15 cellular contexts compared by ENCODE assay signal in the genomic region with DNA sequence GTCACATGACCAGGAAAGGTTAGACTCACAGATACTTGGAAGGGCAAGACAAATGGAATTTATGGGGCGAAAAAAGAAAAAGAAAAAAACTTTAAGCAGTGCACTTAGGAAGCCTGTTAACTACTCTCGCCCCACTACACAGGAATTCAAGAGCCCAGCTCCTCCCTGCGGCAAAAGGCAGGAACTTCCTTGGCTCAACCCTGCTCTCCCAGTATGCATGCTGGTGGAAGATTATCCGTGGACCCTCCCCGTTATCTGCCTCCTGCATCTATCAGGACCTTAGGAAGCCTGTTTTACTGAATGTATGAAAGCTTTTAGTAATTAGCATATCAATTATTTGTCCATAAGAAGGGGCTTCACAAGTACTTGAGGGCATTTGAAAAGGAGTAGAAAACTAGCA. TPM values are rescaled to one million over a fixed set of nuclear protein-coding genes. Genes with fewer than 3 reads are reported as not detected.
DNase-seq lines count a peak whose midpoint lies in the region; ATAC-seq and TF ChIP-seq lines count a peak whose summit lies in the region.
"Had no signal": no experiment of that assay in that cellular context is flagged by ENCODE, and none has a peak within 500 bp of the region (broad histone marks: within the 10 kb centered on the region; RNA-seq: fewer than 3 reads in every experiment).

No MANE protein-coding gene starts in this region.

- H3K4me1 ChIP-seq in neural progenitor cell (peaks cover 14% of the 10 kb centered on the region), transverse colon (no peaks in the 10 kb centered on the region)

- DNase-seq in AG09309 (ENCODE audit: low read depth) = no peak
- DNase-seq in OCI-M1 (lab: John Stamatoyannopoulos, UW) = peak; percentile 13
- peak; percentile 10 for DNase-seq in glomerular visceral epithelial cell (ENCODE audit: extremely low spot score)
- DNase-seq in neural progenitor cell (ENCODE audit: low spot score) = peak; percentile 67
- no peak for DNase-seq in transverse colon
- DNase-seq: activated CD4-positive, alpha-beta T cell treated with anti-CD3 and anti-CD28 coated beads for 36 hours; activated naive CD4-positive, alpha-beta T cell treated with Interleukin-2 at 50 U/mL for 16 hours; NCI-H1092 treated with DMSO at 0.1 percent for 48 hours; occipital lobe; stimulated activated naive CD4-positive, alpha-beta T cell treated with Interleukin-2 at 50 U/mL for 16 hours; T1000 had no signal

- H3K9me3 Mint-ChIP-seq in neural progenitor cell = no peaks in the 10 kb centered on the region
- H3K9me3 Mint-ChIP-seq: brain had no signal

- H3K4me1 Mint-ChIP-seq in neural progenitor cell = peaks cover 11% of the 10 kb centered on the region
- H3K4me1 Mint-ChIP-seq: activated CD4-positive, alpha-beta T cell treated with anti-CD3 and anti-CD28 coated beads for 36 hours had no signal

- no peak overlapping the region for H3K4me3 ChIP-seq in AG09309 (ENCODE audit: control insufficient read depth, low read depth, low read length)
- H3K4me3 ChIP-seq in neural progenitor cell = no peak overlapping the region
- H3K4me3 ChIP-seq in transverse colon = no peak overlapping the region

- no peak overlapping the region for H3K27ac ChIP-seq in neural progenitor cell
- no peak overlapping the region for H3K27ac ChIP-seq in transverse colon

- ATAC-seq in HG02623 (IDR thresholded peaks at IDR 0.05; ENCODE audit: unreplicated experiment) (no peak), GM18505 (IDR thresholded peaks at IDR 0.05; ENCODE audit: unreplicated experiment) (no peak), HG03159 (IDR thresholded peaks at IDR 0.05; ENCODE audit: unreplicated experiment) (no peak)
- ATAC-seq: activated CD4-positive, alpha-beta T cell treated with anti-CD3 and anti-CD28 coated beads for 36 hours had no signal

- H3K4me2 ChIP-seq in neural progenitor cell = no peak overlapping the region

- TF ChIP-seq POLR2A in transverse colon (IDR thresholded peaks at IDR 0.05) (no peak), GM18505 (IDR thresholded peaks at IDR 0.05; ENCODE audit: borderline replicate concordance, extremely low read depth, insufficient read depth, insufficient read length) (no peak)

- peaks cover 2% of the 10 kb centered on the region for H3K27me3 Mint-ChIP-seq in neural progenitor cell (ENCODE audit: insufficient read depth, low read depth)
- H3K27me3 Mint-ChIP-seq: activated CD4-positive, alpha-beta T cell treated with anti-CD3 and anti-CD28 coated beads for 36 hours had no signal

- no peaks in the 10 kb centered on the region for H3K36me3 ChIP-seq in neural progenitor cell
- H3K36me3 ChIP-seq in transverse colon = no peaks in the 10 kb centered on the region

- H3K27ac Mint-ChIP-seq in neural progenitor cell = no peak overlapping the region
- H3K27ac Mint-ChIP-seq: activated CD4-positive, alpha-beta T cell treated with anti-CD3 and anti-CD28 coated beads for 36 hours; brain had no signal

- no peaks in the 10 kb centered on the region for H3K9me3 ChIP-seq in neural progenitor cell (ENCODE audit: low read depth)
- H3K9me3 ChIP-seq in transverse colon = no peaks in the 10 kb centered on the region

- H2AFZ ChIP-seq in neural progenitor cell (replicated peaks) = peak overlapping the region; percentile 7

- no peak overlapping the region for H3K4me3 Mint-ChIP-seq in neural progenitor cell
- H3K4me3 Mint-ChIP-seq: activated CD4-positive, alpha-beta T cell treated with anti-CD3 and anti-CD28 coated beads for 36 hours; brain had no signal

- H3K27me3 ChIP-seq in neural progenitor cell (no peaks in the 10 kb centered on the region), transverse colon (no peaks in the 10 kb centered on the region)

- no peaks in the 10 kb centered on the region for H3K79me2 ChIP-seq in neural progenitor cell (ENCODE audit: low read depth)

- no peaks in the 10 kb centered on the region for H3F3A ChIP-seq in neural progenitor cell (ENCODE audit: low read depth)

- in situ Hi-C loops in transverse colon (cut with MboI; ENCODE audit: low pct_ligation_motif_present in 1 of 4, low pct_unique_long_range_greater_than_20kb in 1 of 4, low sequenced_read_pairs in 3 of 4) = no loop called here

- intact Hi-C loops in transverse colon (cut with DNase I; ENCODE audit: low total_unique reads) = no loop called here

- WGBS in transverse colon (ENCODE audit: low coverage in 1 of 2), 2 donors = 62% methylated on average over 5 of the region's 5 CpGs; no CpG with 5 or more reads in 1 of the 2 donors

- TF ChIP-seq EP300 in transverse colon (IDR thresholded peaks at IDR 0.05; ENCODE audit: low read depth) = no peak

- TF ChIP-seq CTCF in AG09309 (IDR thresholded peaks at IDR 0.05; ENCODE audit: control insufficient read depth, insufficient read depth, low read depth, low read length, missing control alignments) (peak; percentile 28), neural progenitor cell (IDR thresholded peaks at IDR 0.05) (peak; percentile 55), transverse colon (IDR thresholded peaks at IDR 0.05) (no peak)

- no peaks in the 10 kb centered on the region for H3K36me3 Mint-ChIP-seq in neural progenitor cell
- H3K36me3 Mint-ChIP-seq: brain had no signal

- H3K9ac ChIP-seq in neural progenitor cell = no peak overlapping the region

- no peaks in the 10 kb centered on the region for H4K20me1 ChIP-seq in neural progenitor cell (ENCODE audit: low read depth)

RNA-seq across cellular contexts. Expression of a gene that starts 40.1 kb away (rescaled TPM):
- total RNA-seq in neural progenitor cell (ENCODE audit: low replicate concordance) = 0.22 and 0.34 TPM in 2 replicates
- total RNA-seq in transverse colon = 1 to 10 TPM; 1.1 to 5.9 (median 3.4) TPM

Comparison
In these comparisons a context has a peak if more than half of its experiments do, and no peak if none do; other contexts are left out.
1. DNase-seq: peak in OCI-M1 (single experiment), glomerular visceral epithelial cell (single experiment) and neural progenitor cell (single experiment); none in AG09309 (single experiment) and transverse colon (single experiment).
2. CTCF ChIP-seq: peak in AG09309 (single experiment) and neural progenitor cell (single experiment); none in transverse colon (0 of 5).